17 cellular contexts compared by ENCODE assay signal in the genomic region with DNA sequence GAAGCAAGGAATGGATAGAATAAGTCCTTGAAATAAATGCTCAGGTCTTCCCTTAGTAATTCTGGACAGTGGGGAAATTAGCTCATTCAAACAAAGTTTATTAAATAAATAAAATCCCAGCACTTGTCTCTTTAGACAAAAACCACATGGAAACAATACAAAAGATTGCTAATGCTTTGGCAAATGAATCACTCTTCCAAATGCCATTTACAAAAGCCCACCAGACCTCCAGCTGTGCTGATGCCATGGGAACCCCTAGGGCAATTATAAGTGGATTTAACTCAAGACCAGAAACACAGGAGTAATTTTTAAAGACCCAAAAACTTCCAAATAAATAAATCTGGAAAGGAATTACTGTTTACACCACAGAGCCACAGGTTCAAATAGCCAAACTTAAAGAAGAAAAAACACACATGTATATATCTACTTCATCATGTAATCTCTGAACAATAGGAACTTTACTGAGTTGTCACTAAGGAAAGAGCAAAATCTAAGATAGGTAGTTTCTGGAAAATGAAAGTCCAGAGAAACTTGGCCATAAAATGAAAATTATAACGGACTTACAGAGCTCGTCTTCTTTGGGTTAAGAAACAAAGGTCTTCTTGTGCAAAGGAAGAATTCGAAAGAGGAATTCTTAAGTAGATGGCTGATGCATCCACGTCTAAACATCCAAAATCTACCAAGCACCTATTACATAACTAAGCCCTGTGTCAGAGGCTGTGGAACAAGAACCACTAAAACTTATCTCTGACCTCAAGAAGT.
A peak's percentile ranks its signal among the peaks of the same experiment; 100 is the strongest.
DNase-seq lines count a peak whose midpoint lies in the region; ATAC-seq, FAIRE-seq and TF ChIP-seq lines count a peak whose summit lies in the region.
"Had no signal": no experiment of that assay in that cellular context is flagged by ENCODE, and none has a peak within 500 bp of the region (broad histone marks: within the 10 kb centered on the region; RNA-seq: fewer than 3 reads in every experiment).

No MANE protein-coding gene starts in this region.

- no peak overlapping the region for H3K27ac Mint-ChIP-seq in natural killer cell treated with Interleukin-12 subunit alpha and Interleukin-12 subunit beta and Interleukin-15 and Interleukin-18, amount 100 ng/mL, for 72 hours
- H3K27ac Mint-ChIP-seq in mesothelial cell of epicardium = no peak overlapping the region

- 29 to 71% methylated on average over 1 of the region's 4 CpGs for WGBS in mesodermal cell (ENCODE audit: insufficient coverage in 2 of 2), 2 experiments
- WGBS in small intestine, 3 donors = 21 to 49% (median 44%) methylated on average over 4 of the region's 4 CpGs

- H3K27me3 ChIP-seq in H7 (ENCODE audit: control insufficient read depth, insufficient read depth, low read length) (no peaks in the 10 kb centered on the region), small intestine (ENCODE audit: control insufficient read depth in 2 of 2, insufficient read depth in 2 of 2, low read length in 2 of 2) (no peaks in the 10 kb centered on the region)

- H3K4me3 Mint-ChIP-seq in natural killer cell treated with Interleukin-12 subunit alpha and Interleukin-12 subunit beta and Interleukin-15 and Interleukin-18, amount 100 ng/mL, for 72 hours = no peak overlapping the region
- H3K4me3 Mint-ChIP-seq in mesothelial cell of epicardium = no peak overlapping the region
- H3K4me3 Mint-ChIP-seq: central memory CD8-positive, alpha-beta T cell; stimulated activated naive CD8-positive, alpha-beta T cell treated with anti-CD3 and anti-CD28 coated beads, Interleukin-15, amount 100 ng/mL, for 72 hours had no signal

- H3K36me3 ChIP-seq in H7 (replicated peaks; ENCODE audit: control insufficient read depth, insufficient read depth, low read length) = no peaks in the 10 kb centered on the region
- no peaks in the 10 kb centered on the region for H3K36me3 ChIP-seq in mesodermal cell (ENCODE audit: control insufficient read depth, insufficient read depth, low read length)
- H3K36me3 ChIP-seq in small intestine (ENCODE audit: control insufficient read depth in 2 of 2, insufficient read depth in 2 of 2, low read length in 2 of 2) = no peaks in the 10 kb centered on the region

- H3K27ac ChIP-seq in mesodermal cell (ENCODE audit: low read depth, low read length, severe bottlenecking) (peak overlapping the region; percentile 70), small intestine (ENCODE audit: low read depth in 1 of 2, low read length in 1 of 2) (no peak overlapping the region)

- H3K36me3 Mint-ChIP-seq in natural killer cell treated with Interleukin-12 subunit alpha and Interleukin-12 subunit beta and Interleukin-15 and Interleukin-18, amount 100 ng/mL, for 72 hours = no peaks in the 10 kb centered on the region
- H3K36me3 Mint-ChIP-seq in mesothelial cell of epicardium = no peaks in the 10 kb centered on the region

- ATAC-seq in natural killer cell treated with Interleukin-12 subunit alpha and Interleukin-12 subunit beta and Interleukin-15 and Interleukin-18, amount 100 ng/mL, for 72 hours = no peak
- no peak for ATAC-seq in stimulated activated naive CD8-positive, alpha-beta T cell treated with anti-CD3 and anti-CD28 coated beads, Interleukin-15, Interleukin-2, amounts not matched to agents 100 U/mL and 50 U/mL, for 24 hours
- ATAC-seq: stimulated activated naive CD8-positive, alpha-beta T cell treated with anti-CD3 and anti-CD28 coated beads, Interleukin-15, amount 100 ng/mL, for 72 hours had no signal

- H3K4me1 Mint-ChIP-seq in natural killer cell treated with Interleukin-12 subunit alpha and Interleukin-12 subunit beta and Interleukin-15 and Interleukin-18, amount 100 ng/mL, for 72 hours (ENCODE audit: low read depth in 2 of 2) = no peaks in the 10 kb centered on the region
- H3K4me1 Mint-ChIP-seq in mesothelial cell of epicardium = peaks cover 26% of the 10 kb centered on the region
- H3K4me1 Mint-ChIP-seq: central memory CD8-positive, alpha-beta T cell; stimulated activated naive CD8-positive, alpha-beta T cell treated with anti-CD3 and anti-CD28 coated beads, Interleukin-15, amount 100 ng/mL, for 72 hours had no signal

- peaks cover 32% of the 10 kb centered on the region for H3K4me1 ChIP-seq in mesodermal cell (ENCODE audit: control insufficient read depth, insufficient read depth, low read length, poor library complexity, severe bottlenecking)
- H3K4me1 ChIP-seq in small intestine (ENCODE audit: control insufficient read depth in 2 of 2, insufficient read depth in 1 of 2, low read depth in 1 of 2, low read length in 1 of 2) = no peaks in the 10 kb centered on the region
- H3K4me1 ChIP-seq: Caco-2 had no signal

- no peak overlapping the region for H3K4me3 ChIP-seq in H7 (ENCODE audit: insufficient read depth, low read depth, low read length)
- no peak overlapping the region for H3K4me3 ChIP-seq in astrocyte of the spinal cord (ENCODE audit: low read depth, low read length)
- H3K4me3 ChIP-seq in mesodermal cell (ENCODE audit: extremely low read depth, insufficient read depth, low read length, poor library complexity, severe bottlenecking) = no peak overlapping the region
- no peak overlapping the region for H3K4me3 ChIP-seq in small intestine (ENCODE audit: low read depth in 1 of 2, low read length in 2 of 2)

- in situ Hi-C loops in astrocyte of the spinal cord (cut with HindIII; ENCODE audit: low sequenced_read_pairs) = no loop called here

- TF ChIP-seq CTCF in astrocyte of the spinal cord (IDR thresholded peaks at IDR 0.05; ENCODE audit: low read depth, low read length) (no peak), mesothelial cell of epicardium (IDR thresholded peaks at IDR 0.05; ENCODE audit: unreplicated experiment) (no peak)

- FAIRE-seq in small intestine (lab: Jason Lieb, UNC) = no peak

- H3K27me3 Mint-ChIP-seq in natural killer cell treated with Interleukin-12 subunit alpha and Interleukin-12 subunit beta and Interleukin-15 and Interleukin-18, amount 100 ng/mL, for 72 hours = no peaks in the 10 kb centered on the region
- H3K27me3 Mint-ChIP-seq in mesothelial cell of epicardium (ENCODE audit: low read depth) = no peaks in the 10 kb centered on the region
- H3K27me3 Mint-ChIP-seq: central memory CD8-positive, alpha-beta T cell; stimulated activated naive CD8-positive, alpha-beta T cell treated with anti-CD3 and anti-CD28 coated beads, Interleukin-15, amount 100 ng/mL, for 72 hours had no signal

- H3K9me3 ChIP-seq in mesodermal cell (ENCODE audit: control insufficient read depth, low read length) (no peaks in the 10 kb centered on the region), small intestine (ENCODE audit: control insufficient read depth, low read depth) (no peaks in the 10 kb centered on the region)
- H3K9me3 ChIP-seq: Caco-2 had no signal

- peak; percentile 15 for DNase-seq in H7
- DNase-seq in NCI-H748 treated with DMSO at 0.1 percent for 48 hours (lab: John Stamatoyannopoulos, UW) = peak; percentile 68
- peak; percentile 67 for DNase-seq in astrocyte of the spinal cord (ENCODE audit: low read depth, low spot score)
- no peak for DNase-seq in natural killer cell treated with Interleukin-12 subunit alpha and Interleukin-12 subunit beta and Interleukin-15 and Interleukin-18, amount 100 ng/mL, for 72 hours (ENCODE audit: low spot score)
- no peak for DNase-seq in mesothelial cell of epicardium (ENCODE audit: low spot score in 2 of 2, unreplicated experiment in 2 of 2)
- no peak for DNase-seq in stimulated activated naive CD8-positive, alpha-beta T cell treated with anti-CD3 and anti-CD28 coated beads, Interleukin-15, Interleukin-2, amounts not matched to agents 100 U/mL and 50 U/mL, for 24 hours
- no peak for DNase-seq in small intestine
- DNase-seq: activated CD4-positive, alpha-beta T cell treated with anti-CD3 and anti-CD28 coated beads, Interleukin-2, amount 50 U/mL, for 1 hour; activated effector memory CD4-positive, alpha-beta T cell treated with Interleukin-2 at 50 U/mL for 16 hours; Caco-2; KBM-7; left colon; NCI-H2227 treated with DMSO at 0.1 percent for 48 hours; stimulated activated CD4-positive, alpha-beta T cell treated with anti-CD3 and anti-CD28 coated beads, Interleukin-1b, Interleukin-23, amount 100 ng/mL, for 48 hours; stimulated activated naive CD8-positive, alpha-beta T cell treated with anti-CD3 and anti-CD28 coated beads, Interleukin-15, amount 100 ng/mL, for 72 hours had no signal

- no peaks in the 10 kb centered on the region for H3K9me3 Mint-ChIP-seq in natural killer cell treated with Interleukin-12 subunit alpha and Interleukin-12 subunit beta and Interleukin-15 and Interleukin-18, amount 100 ng/mL, for 72 hours
- H3K9me3 Mint-ChIP-seq in mesothelial cell of epicardium = no peaks in the 10 kb centered on the region
- H3K9me3 Mint-ChIP-seq: central memory CD8-positive, alpha-beta T cell; stimulated activated naive CD8-positive, alpha-beta T cell treated with anti-CD3 and anti-CD28 coated beads, Interleukin-15, amount 100 ng/mL, for 72 hours had no signal

Comparison
In these comparisons a context has a peak if more than half of its experiments do, and no peak if none do; other contexts are left out.
1. DNase-seq: peak in H7 (single experiment), NCI-H748 treated with DMSO at 0.1 percent for 48 hours (single experiment) and astrocyte of the spinal cord (single experiment); none in natural killer cell treated with Interleukin-12 subunit alpha and Interleukin-12 subunit beta and Interleukin-15 and Interleukin-18, amount 100 ng/mL, for 72 hours (single experiment), mesothelial cell of epicardium (0 of 2), stimulated activated naive CD8-positive, alpha-beta T cell treated with anti-CD3 and anti-CD28 coated beads, Interleukin-15, Interleukin-2, amounts not matched to agents 100 U/mL and 50 U/mL, for 24 hours (single experiment) and small intestine (single experiment).